ENCODE assay signal across 19 cellular contexts in the genomic region with DNA sequence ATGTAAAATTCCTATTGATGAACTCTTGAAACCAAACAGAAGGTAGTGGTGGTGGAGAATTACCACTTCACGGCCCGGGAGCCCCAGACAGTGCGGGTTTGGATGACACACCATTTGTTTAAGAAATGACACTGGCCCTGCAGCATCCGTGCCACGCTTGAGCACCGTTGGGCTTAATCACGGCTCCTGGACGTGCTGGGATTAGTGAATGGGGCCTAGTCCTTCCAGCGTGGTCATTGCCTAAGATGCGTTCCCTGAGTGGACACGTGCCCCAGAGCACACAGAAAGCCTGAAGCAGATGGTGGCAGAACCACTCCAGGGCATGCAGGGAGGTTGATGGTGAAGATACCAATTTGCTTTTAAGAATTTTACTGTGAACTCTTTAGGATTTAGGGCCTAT. TPM values are rescaled to one million over a fixed set of nuclear protein-coding genes. Genes with fewer than 3 reads are reported as not detected.
DNase-seq lines count a peak whose midpoint lies in the region; ATAC-seq and TF ChIP-seq lines count a peak whose summit lies in the region.
"Had no signal": no experiment of that assay in that cellular context is flagged by ENCODE, and none has a peak within 500 bp of the region (broad histone marks: within the 10 kb centered on the region; RNA-seq: fewer than 3 reads in every experiment).

No MANE protein-coding gene starts in this region.

- CTCF ChIA-PET in HEK293 (lab: Yijun Ruan, JAX), result no interaction called here

- in situ Hi-C loops in gastrocnemius medialis (cut with MboI; ENCODE audit: low sequenced_read_pairs in 4 of 4), result loop anchor here in 1 of 4 donors (25.0 kb wide), 1 partner anchor 1303 kb away; a partner anchor contains a TSS

- H3K27ac ChIP-seq in HEK293 (ENCODE audit: extremely low read depth, low read depth, low read length) (no peak overlapping the region), RWPE2 (ENCODE audit: poor library complexity, severe bottlenecking) (no peak overlapping the region), gastrocnemius medialis (peak overlapping the region in 3 of 4 donors; percentile 35 to 70 (median 48))
- H3K27ac ChIP-seq: ascending aorta, BLaER1, colonic mucosa, left ventricle myocardium inferior, thoracic aorta had no signal

- H3K4me1 ChIP-seq in HEK293 (ENCODE audit: control insufficient read depth, insufficient read depth, low read length), result no peaks in the 10 kb centered on the region
- H3K4me1 ChIP-seq in RWPE2 (ENCODE audit: insufficient read depth, poor library complexity, severe bottlenecking), result no peaks in the 10 kb centered on the region
- H3K4me1 ChIP-seq in gastrocnemius medialis, result peaks cover 17 to 20% of the 10 kb centered on the region in 2 donors
- H3K4me1 ChIP-seq: ascending aorta, colonic mucosa had no signal

- H3K9me3 ChIP-seq in HEK293 (ENCODE audit: control insufficient read depth, insufficient read depth, low read depth, low read length), result no peaks in the 10 kb centered on the region
- H3K9me3 ChIP-seq in RWPE2 (ENCODE audit: severe bottlenecking), result no peaks in the 10 kb centered on the region
- no peaks in the 10 kb centered on the region for H3K9me3 ChIP-seq in gastrocnemius medialis
- H3K9me3 ChIP-seq: ascending aorta, BLaER1, colonic mucosa, left ventricle myocardium inferior, MG63, thoracic aorta had no signal

- TF ChIP-seq CTCF in HEK293 (tag by site-specific recombination; IDR thresholded peaks at IDR 0.05) (no peak), RWPE2 (IDR thresholded peaks at IDR 0.05; ENCODE audit: poor library complexity, severe bottlenecking) (no peak), epithelial cell of esophagus (IDR thresholded peaks at IDR 0.05; ENCODE audit: insufficient read depth, low read depth, low read length, missing control alignments) (no peak), gastrocnemius medialis (IDR thresholded peaks at IDR 0.05 in 4 of 5, conservative IDR thresholded peaks at IDR 0.05 in 1 of 5) (no peak)

- intact Hi-C loops in gastrocnemius medialis (cut with DNase I; ENCODE audit: low total_unique reads), result no loop called here

- DNase-seq in RWPE2 (ENCODE audit: low spot score) (peak; percentile 66), epithelial cell of esophagus (ENCODE audit: low read depth) (peak; percentile 48), gastrocnemius medialis (peak in 1 of 2 donors; percentile 51), NCI-H2107 (lab: John Stamatoyannopoulos, UW) (no peak), Ammon's horn (ENCODE audit: low spot score) (no peak)
- DNase-seq: colonic mucosa, DMS153, foreskin melanocyte, left ventricle myocardium inferior, MG63, NCI-H1694, T-helper 2 cell had no signal

- H3K27me3 ChIP-seq in RWPE2 (ENCODE audit: insufficient read depth, poor library complexity, severe bottlenecking), result no peaks in the 10 kb centered on the region
- H3K27me3 ChIP-seq in gastrocnemius medialis, result no peaks in the 10 kb centered on the region
- H3K27me3 ChIP-seq: ascending aorta, BLaER1, colonic mucosa, MG63 had no signal

- H3K4me3 ChIP-seq in HEK293 (ENCODE audit: low read depth, low read length) (no peak overlapping the region), RWPE2 (ENCODE audit: severe bottlenecking) (no peak overlapping the region), epithelial cell of esophagus (ENCODE audit: low read length) (no peak overlapping the region), gastrocnemius medialis (no peak overlapping the region)
- H3K4me3 ChIP-seq: ascending aorta, BLaER1, colonic mucosa, left ventricle myocardium inferior, MG63, thoracic aorta had no signal

- H3K36me3 ChIP-seq in HEK293 (ENCODE audit: control insufficient read depth in 2 of 2, insufficient read depth in 1 of 2, low read length in 2 of 2) (peaks cover 13 to 80% of the 10 kb centered on the region in 2 experiments), RWPE2 (ENCODE audit: low read depth) (peaks cover 99% of the 10 kb centered on the region), gastrocnemius medialis (peaks cover 0 to 33% of the 10 kb centered on the region in 2 donors)
- H3K36me3 ChIP-seq: colonic mucosa had no signal

- ATAC-seq in RWPE2 (ENCODE audit: low read depth) (no peak), gastrocnemius medialis (peak; percentile 41 to 84), HG03045 (IDR thresholded peaks at IDR 0.05; ENCODE audit: unreplicated experiment) (no peak)
- ATAC-seq: activated CD4-positive, CD25-positive, alpha-beta regulatory T cell treated with anti-CD3 and anti-CD28 coated beads, Interleukin-2, amount 50 U/mL, for 24 hours; HCT116 had no signal

- POLR2A ChIA-PET in HEK293 (lab: Yijun Ruan, JAX), result no interaction called here

- no peak for TF ChIP-seq POLR2A in gastrocnemius medialis (IDR thresholded peaks at IDR 0.05)

TF ChIP-seq in HEK293, 187 proteins besides CTCF, POLR2A, EP300 and RAD21:
- TF ChIP-seq, protein P1, sequence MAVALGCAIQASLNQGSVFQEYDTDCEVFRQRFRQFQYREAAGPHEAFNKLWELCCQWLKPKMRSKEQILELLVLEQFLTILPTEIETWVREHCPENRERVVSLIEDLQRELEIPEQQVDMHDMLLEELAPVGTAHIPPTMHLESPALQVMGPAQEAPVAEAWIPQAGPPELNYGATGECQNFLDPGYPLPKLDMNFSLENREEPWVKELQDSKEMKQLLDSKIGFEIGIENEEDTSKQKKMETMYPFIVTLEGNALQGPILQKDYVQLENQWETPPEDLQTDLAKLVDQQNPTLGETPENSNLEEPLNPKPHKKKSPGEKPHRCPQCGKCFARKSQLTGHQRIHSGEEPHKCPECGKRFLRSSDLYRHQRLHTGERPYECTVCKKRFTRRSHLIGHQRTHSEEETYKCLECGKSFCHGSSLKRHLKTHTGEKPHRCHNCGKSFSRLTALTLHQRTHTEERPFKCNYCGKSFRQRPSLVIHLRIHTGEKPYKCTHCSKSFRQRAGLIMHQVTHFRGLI (tag by site-specific recombination; IDR thresholded peaks at IDR 0.05), result peak; percentile 73
- TF ChIP-seq ZNF747 (tag by site-specific recombination; IDR thresholded peaks at IDR 0.05) (no peak), MEIS1 (CRISPR knock-in tag; IDR thresholded peaks at IDR 0.05; ENCODE audit: borderline replicate concordance) (no peak), ZNF707 (tag by site-specific recombination; IDR thresholded peaks at IDR 0.05) (no peak), ZNF48 (tag by site-specific recombination; IDR thresholded peaks at IDR 0.05) (no peak)

RNA-seq across cellular contexts. Expression of a gene that starts 14.5 kb away (rescaled TPM):
- total RNA-seq in gastrocnemius medialis, result 10 to 100 TPM in 3 of 4 donors, 1 to 10 TPM in 1; 9.2 to 34.3 (median 20.4) TPM

RNA-seq across cellular contexts. Expression of a gene that starts 27.0 kb away (rescaled TPM):
- 10 to 100 TPM; 18.1 to 51.5 (median 34.3) TPM for total RNA-seq in gastrocnemius medialis

Comparison
In these comparisons a context has a peak if more than half of its experiments do, and no peak if none do; other contexts are left out.
1. H3K27ac ChIP-seq: peak in gastrocnemius medialis (3 of 4); none in HEK293 (single experiment) and RWPE2 (single experiment).
2. ATAC-seq: peak in gastrocnemius medialis (2 of 2); none in RWPE2 (single experiment) and HG03045 (single experiment).
3. DNase-seq: peak in RWPE2 (single experiment) and epithelial cell of esophagus (single experiment); none in NCI-H2107 (single experiment) and Ammon's horn (single experiment).